8 cellular contexts compared by ENCODE assay signal in the genomic region with DNA sequence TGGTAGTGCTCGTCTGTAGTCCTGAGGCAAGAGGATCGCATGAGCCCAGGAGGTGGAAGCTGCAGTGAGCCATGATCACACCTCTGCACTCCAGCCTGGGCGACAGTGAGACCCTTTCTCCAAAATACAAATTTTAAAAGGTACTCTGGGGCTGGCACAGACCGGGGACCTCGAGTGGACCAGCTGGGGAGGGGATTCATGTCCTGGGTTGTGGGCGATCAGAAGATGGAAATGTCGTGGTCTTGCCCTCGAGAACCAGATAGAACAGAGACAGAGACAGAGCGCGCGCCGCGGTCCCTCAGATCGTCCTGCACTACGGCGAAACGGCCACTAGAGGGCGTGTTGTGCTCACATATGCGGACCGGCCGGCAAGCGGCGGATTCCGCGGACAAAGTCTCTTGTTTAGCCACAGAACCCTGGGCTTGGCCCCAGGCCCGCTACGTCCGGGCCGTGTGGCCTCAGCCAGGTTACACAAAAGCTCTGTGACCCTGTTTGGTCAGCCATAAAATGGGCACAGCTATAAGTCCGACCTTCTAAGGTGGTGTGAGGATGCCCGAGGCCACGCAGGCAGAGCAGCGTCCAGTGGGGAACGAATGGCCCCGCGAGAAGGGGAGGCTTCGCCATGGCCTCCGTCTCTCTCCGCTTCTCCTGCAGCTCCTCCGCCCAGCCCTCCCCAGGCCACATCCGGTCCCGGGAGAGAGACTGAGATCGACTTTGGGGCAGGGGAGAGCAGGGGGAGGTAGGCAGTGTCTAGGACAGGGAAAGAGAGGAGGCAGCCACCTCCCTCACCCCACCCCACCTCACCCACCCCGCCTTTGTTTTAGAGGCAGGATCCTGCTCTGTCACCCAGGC. TPM values are rescaled to one million over a fixed set of nuclear protein-coding genes. Genes with fewer than 3 reads are reported as not detected.
DNase-seq lines count a peak whose midpoint lies in the region; ATAC-seq and TF ChIP-seq lines count a peak whose summit lies in the region.

No MANE protein-coding gene starts in this region.

- H3K27ac ChIP-seq in HUES6 (ENCODE audit: low read depth, low read length) (no peak overlapping the region), OCI-LY1 (ENCODE audit: low read depth, low read length, poor library complexity, severe bottlenecking) (no peak overlapping the region), epithelial cell of prostate (no peak overlapping the region)

- H3K4me3 ChIP-seq in HUES6 (ENCODE audit: low read depth, low read length) (peak overlapping the region; percentile 59), OCI-LY1 (ENCODE audit: low read depth, low read length, poor library complexity, severe bottlenecking) (no peak overlapping the region)

- H3K27me3 ChIP-seq in HUES6 (ENCODE audit: control insufficient read depth, insufficient read depth, low read length) (peaks cover 16% of the 10 kb centered on the region), OCI-LY1 (ENCODE audit: insufficient read depth, low read length) (no peaks in the 10 kb centered on the region; the same call in 1 of the 2 replicates)

- H3K4me2 ChIP-seq in OCI-LY1 (ENCODE audit: low read length) = peak overlapping the region; percentile 30; the same call in 1 of the 2 replicates

- DNase-seq in DMS153 (lab: John Stamatoyannopoulos, UW) = peak; percentile 59
- peak; percentile 76 for DNase-seq in activated T-cell treated with anti-CD3 and anti-CD28 coated beads for 24 hours (ENCODE audit: low read depth)
- DNase-seq in epithelial cell of prostate (ENCODE audit: low read depth, low spot score) = peak; percentile 20
- peak; percentile 84 for DNase-seq in mucosa of gallbladder (ENCODE audit: low spot score)
- DNase-seq in stimulated activated CD8-positive, alpha-beta memory T cell treated with anti-CD3 and anti-CD28 coated beads, Interleukin-2, amount 100 ng/mL, for 48 hours (ENCODE audit: low read depth in 2 of 2) = peak; percentile 73 to 78

- no peaks in the 10 kb centered on the region for H4K20me1 ChIP-seq in OCI-LY1 (ENCODE audit: insufficient read depth, low read length)

- H3K9ac ChIP-seq in HUES6 (ENCODE audit: low read length) (peak overlapping the region; percentile 79), OCI-LY1 (ENCODE audit: low read length) (no peak overlapping the region)

- H3K36me3 ChIP-seq in HUES6 (ENCODE audit: control insufficient read depth, insufficient read depth, low read length) = no peaks in the 10 kb centered on the region
- no peaks in the 10 kb centered on the region for H3K36me3 ChIP-seq in OCI-LY1 (ENCODE audit: insufficient read depth, low read length)

- TF ChIP-seq CTCF in OCI-LY1 (IDR thresholded peaks at IDR 0.05; ENCODE audit: low read length) = peak; percentile 85

- H3K79me2 ChIP-seq in OCI-LY1 (ENCODE audit: insufficient read depth, low read length) = no peaks in the 10 kb centered on the region

- no peaks in the 10 kb centered on the region for H3F3A ChIP-seq in OCI-LY1 (ENCODE audit: insufficient read depth, low read length)

- no peak overlapping the region for H2AFZ ChIP-seq in OCI-LY1 (ENCODE audit: low read length)

- H3K9me3 ChIP-seq in HUES6 (ENCODE audit: control insufficient read depth, insufficient read depth, low read depth, low read length) = no peaks in the 10 kb centered on the region
- no peaks in the 10 kb centered on the region for H3K9me3 ChIP-seq in OCI-LY1 (ENCODE audit: low read length)

- ATAC-seq in HG03139 (IDR thresholded peaks at IDR 0.05; ENCODE audit: unreplicated experiment) = no peak

- H3K9me2 ChIP-seq in OCI-LY1 (ENCODE audit: low read depth, low read length) = no peaks in the 10 kb centered on the region

- H3K4me1 ChIP-seq in HUES6 (ENCODE audit: control insufficient read depth, insufficient read depth, low read length) (no peaks in the 10 kb centered on the region), OCI-LY1 (ENCODE audit: insufficient read depth, low read length, severe bottlenecking) (no peaks in the 10 kb centered on the region)

RNA-seq across cellular contexts. Expression of a gene that starts 14.6 kb away (rescaled TPM):
- total RNA-seq in mucosa of gallbladder = 0.89 TPM

Comparison
In these comparisons a context has a peak if more than half of its experiments do, and no peak if none do; other contexts are left out.
1. DNase-seq: peak in every context shown above with its lines; median percentile 84 in mucosa of gallbladder; 76 in activated T-cell treated with anti-CD3 and anti-CD28 coated beads for 24 hours; 76 in stimulated activated CD8-positive, alpha-beta memory T cell treated with anti-CD3 and anti-CD28 coated beads, Interleukin-2, amount 100 ng/mL, for 48 hours; 59 in DMS153; 20 in epithelial cell of prostate.